ENCODE assay signal across 24 cellular contexts in genomic region chr19:47631681-47632446, GRCh38. TPM values are rescaled to one million over a fixed set of nuclear protein-coding genes. Genes with fewer than 3 reads are reported as not detected.
DNase-seq lines count a peak whose midpoint lies in the region; ATAC-seq and TF ChIP-seq lines count a peak whose summit lies in the region.
"Had no signal": no experiment of that assay in that cellular context is flagged by ENCODE, and none has a peak within 500 bp of the region (broad histone marks: within the 10 kb centered on the region; RNA-seq: fewer than 3 reads in every experiment).

No MANE protein-coding gene starts in this region.

- intact Hi-C loops in activated CD4-positive, alpha-beta T cell treated with anti-CD3 and anti-CD28 coated beads, Interleukin-2, amount 10 ng/mL, durations not matched to agents 24 days and 14 days (cut with micrococcal nuclease): no loop called here
- intact Hi-C loops in Right ventricle myocardium superior (cut with DNase I): no loop called here
- intact Hi-C loops in aorta (cut with DNase I): no loop called here

- H3K4me3 ChIP-seq in osteoblast (ENCODE audit: insufficient read depth, low read length) (no peak overlapping the region), aorta (ENCODE audit: low read length in 2 of 2) (no peak overlapping the region)
- H3K4me3 ChIP-seq: BLaER1, MG63, testis had no signal

- H2AFZ ChIP-seq in osteoblast (ENCODE audit: low read length): no peak overlapping the region

- peak overlapping the region; percentile 49 for H3K27ac Mint-ChIP-seq in activated CD4-positive, alpha-beta T cell treated with anti-CD3 and anti-CD28 coated beads, Interleukin-2, amount 10 ng/mL, durations not matched to agents 24 days and 14 days

- no peak for DNase-seq in activated CD4-positive, alpha-beta T cell treated with anti-CD3 and anti-CD28 coated beads, Interleukin-2, amount 10 ng/mL, durations not matched to agents 24 days and 14 days
- DNase-seq in activated CD4-positive, alpha-beta T cell treated with anti-CD3 and anti-CD28 coated beads, Interleukin-2, amount 50 U/mL, for 1 hour: no peak
- peak; percentile 66 for DNase-seq in Right ventricle myocardium superior
- DNase-seq in osteoblast (ENCODE audit: insufficient read length, low spot score, missing footprints): peak; percentile 66
- peak; percentile 67 to 79 for DNase-seq in aorta
- no peak for DNase-seq in ACHN
- no peak for DNase-seq in NCI-H2171 (lab: John Stamatoyannopoulos, UW)
- no peak for DNase-seq in NCI-H510A (lab: John Stamatoyannopoulos, UW)
- DNase-seq: activated gamma-delta T cell; DMS 273 treated with DMSO at 0.1 percent for 48 hours; MG63; midbrain; NCI-H1694; NCI-H446; SHP77 treated with DMSO at 0.1 percent for 48 hours; small intestine; stimulated activated CD4-positive, alpha-beta T cell treated with anti-CD3 and anti-CD28 coated beads, Interleukin-4, amount 100 ng/mL, for 4 hours; stimulated activated CD8-positive, alpha-beta memory T cell treated with anti-CD3 and anti-CD28 coated beads, Interleukin-4, amount 100 ng/mL, for 48 hours; T-helper 2 cell; testis had no signal

- 55 to 57% methylated on average over 18 of the region's 18 CpGs for WGBS in aorta, 2 donors

- H3K9me3 ChIP-seq in osteoblast (ENCODE audit: low read depth, low read length) (no peaks in the 10 kb centered on the region), aorta (ENCODE audit: control insufficient read depth, low read length) (no peaks in the 10 kb centered on the region)
- H3K9me3 ChIP-seq: BLaER1, MG63, neutrophil, testis had no signal

- H3K36me3 ChIP-seq in osteoblast (ENCODE audit: insufficient read depth, low read length) (no peaks in the 10 kb centered on the region), aorta (ENCODE audit: control insufficient read depth in 1 of 2, insufficient read depth in 2 of 2, low read length in 1 of 2) (no peaks in the 10 kb centered on the region)
- H3K36me3 ChIP-seq: neutrophil had no signal

- no peaks in the 10 kb centered on the region for H3K9me3 Mint-ChIP-seq in activated CD4-positive, alpha-beta T cell treated with anti-CD3 and anti-CD28 coated beads, Interleukin-2, amount 10 ng/mL, durations not matched to agents 24 days and 14 days

- in situ Hi-C loops in ACHN (cut with HindIII; ENCODE audit: low pct_ligation_motif_present, low pct_unique_long_range_greater_than_20kb, low sequenced_read_pairs): no loop called here

- peaks cover 88% of the 10 kb centered on the region for H3K79me2 ChIP-seq in osteoblast (ENCODE audit: insufficient read depth, low read length)

- H3K27me3 ChIP-seq in osteoblast (ENCODE audit: insufficient read depth, low read length) (no peaks in the 10 kb centered on the region), aorta (ENCODE audit: control insufficient read depth in 1 of 2, insufficient read depth in 2 of 2, low read length in 1 of 2) (no peaks in the 10 kb centered on the region)
- H3K27me3 ChIP-seq: BLaER1, MG63, neutrophil, testis had no signal

- H3K4me3 Mint-ChIP-seq in activated CD4-positive, alpha-beta T cell treated with anti-CD3 and anti-CD28 coated beads, Interleukin-2, amount 10 ng/mL, durations not matched to agents 24 days and 14 days: no peak overlapping the region

- H4K20me1 ChIP-seq in osteoblast (ENCODE audit: insufficient read depth, low read length): peaks cover 60% of the 10 kb centered on the region

- H3K4me2 ChIP-seq in osteoblast (ENCODE audit: insufficient read depth, low read length): no peak overlapping the region
- H3K4me2 ChIP-seq: BLaER1 had no signal

- H3K27ac ChIP-seq in osteoblast (ENCODE audit: low read depth, low read length): peak overlapping the region; percentile 8
- H3K27ac ChIP-seq in aorta (ENCODE audit: low read depth in 1 of 2, low read length in 2 of 2): peak overlapping the region in 1 of 2 donors; percentile 15
- H3K27ac ChIP-seq: 22Rv1, BLaER1, neutrophil, testis had no signal

- H3K36me3 Mint-ChIP-seq in activated CD4-positive, alpha-beta T cell treated with anti-CD3 and anti-CD28 coated beads, Interleukin-2, amount 10 ng/mL, durations not matched to agents 24 days and 14 days (ENCODE audit: low read depth): peaks cover 7% of the 10 kb centered on the region

- peaks cover 7% of the 10 kb centered on the region for H3K4me1 Mint-ChIP-seq in activated CD4-positive, alpha-beta T cell treated with anti-CD3 and anti-CD28 coated beads, Interleukin-2, amount 10 ng/mL, durations not matched to agents 24 days and 14 days

- H3K4me1 ChIP-seq in osteoblast (ENCODE audit: insufficient read depth, low read length) (no peaks in the 10 kb centered on the region), aorta (ENCODE audit: control insufficient read depth in 1 of 2, insufficient read depth in 2 of 2, low read length in 2 of 2) (no peaks in the 10 kb centered on the region)
- H3K4me1 ChIP-seq: BLaER1, testis had no signal

- H3K27me3 Mint-ChIP-seq in activated CD4-positive, alpha-beta T cell treated with anti-CD3 and anti-CD28 coated beads, Interleukin-2, amount 10 ng/mL, durations not matched to agents 24 days and 14 days: no peaks in the 10 kb centered on the region

- TF ChIP-seq CTCF in osteoblast (IDR thresholded peaks at IDR 0.05; ENCODE audit: extremely low read depth, low read depth, low read length): no peak

- ATAC-seq in Right ventricle myocardium superior (ENCODE audit: poor library complexity) (peak; percentile 66), aorta (ENCODE audit: low FRiP score) (peak; percentile 57)
- ATAC-seq: activated CD4-positive, CD25-positive, alpha-beta regulatory T cell treated with anti-CD3 and anti-CD28 coated beads, Interleukin-2, amount 50 U/mL, for 24 hours had no signal

RNA-seq across cellular contexts. Expression of gene BICRA, which starts 22.9 kb away (rescaled TPM):
- 10.5 and 11.9 TPM in 2 replicates for total RNA-seq in activated CD4-positive, alpha-beta T cell treated with anti-CD3 and anti-CD28 coated beads, Interleukin-2, amount 10 ng/mL, durations not matched to agents 24 days and 14 days
- 7.2 TPM for total RNA-seq in Right ventricle myocardium superior
- 3.8 and 4.7 TPM in 2 replicates for total RNA-seq in osteoblast
- 10 to 100 TPM; 12.3 to 17.9 TPM for total RNA-seq in aorta
- 10 to 100 TPM in 1 of 2 donors, under 1 TPM in 1; 0.88 to 12.3 TPM for polyA plus RNA-seq in aorta

RNA-seq across cellular contexts. Expression of gene ZNF541, which starts 58.9 kb away (rescaled TPM):
- not detected in 2 replicates for total RNA-seq in activated CD4-positive, alpha-beta T cell treated with anti-CD3 and anti-CD28 coated beads, Interleukin-2, amount 10 ng/mL, durations not matched to agents 24 days and 14 days
- total RNA-seq in Right ventricle myocardium superior (0.35 TPM), osteoblast (under 0.01 TPM in 2 replicates), aorta (under 1 TPM; 0.13 to 0.30 TPM)
- under 1 TPM in 1 of 2 donors, not detected in 1; 0.38 TPM for polyA plus RNA-seq in aorta

Comparison
In these comparisons a context has a peak if more than half of its experiments do, and no peak if none do; other contexts are left out.
1. DNase-seq: peak in Right ventricle myocardium superior (single experiment), osteoblast (single experiment) and aorta (2 of 2); none in activated CD4-positive, alpha-beta T cell treated with anti-CD3 and anti-CD28 coated beads, Interleukin-2, amount 10 ng/mL, durations not matched to agents 24 days and 14 days (single experiment), activated CD4-positive, alpha-beta T cell treated with anti-CD3 and anti-CD28 coated beads, Interleukin-2, amount 50 U/mL, for 1 hour (single experiment), ACHN (single experiment), NCI-H2171 (single experiment) and NCI-H510A (single experiment).